ENCODE assay signal across 19 cellular contexts in genomic region chr19:34381399-34382251, GRCh38. TPM values are rescaled to one million over a fixed set of nuclear protein-coding genes. Genes with fewer than 3 reads are reported as not detected.
DNase-seq lines count a peak whose midpoint lies in the region; ATAC-seq and TF ChIP-seq lines count a peak whose summit lies in the region.
"Had no signal": no experiment of that assay in that cellular context is flagged by ENCODE, and none has a peak within 500 bp of the region (broad histone marks: within the 10 kb centered on the region; RNA-seq: fewer than 3 reads in every experiment).

No MANE protein-coding gene starts in this region.

- CTCF ChIA-PET in HEK293 (lab: Yijun Ruan, JAX), result interaction anchor here (1.5 kb wide), 1 partner anchor 23 kb away, joined by 3 read pairs; no protein-coding TSS in a partner anchor

- DNase-seq in adrenal gland, result peak in 5 of 7 donors; percentile 61 to 84 (median 70)
- DNase-seq in left lung, result no peak
- peak; percentile 33 to 84 for DNase-seq in psoas muscle
- no peak for DNase-seq in cerebellar nuclear complex (lab: John Stamatoyannopoulos, UW)
- no peak for DNase-seq in NCI-H345 (lab: John Stamatoyannopoulos, UW)
- DNase-seq: ACHN; BE2C; C1 segment of cervical spinal cord; CD4-positive, CD25-positive, alpha-beta regulatory T cell; CD8-positive, alpha-beta memory T cell; COR-L47; DMS 273 treated with DMSO at 0.1 percent for 48 hours; DMS53; DND-41; EL; H9 had no signal

- H3K4me1 ChIP-seq in HEK293 (ENCODE audit: control insufficient read depth, insufficient read depth, low read length) (no peaks in the 10 kb centered on the region), adrenal gland (replicated peaks in 1 of 2) (peaks cover 13 to 21% of the 10 kb centered on the region in 2 donors), left lung (no peaks in the 10 kb centered on the region), psoas muscle (peaks cover 16% of the 10 kb centered on the region)
- H3K4me1 ChIP-seq: BE2C had no signal

- no peak for TF ChIP-seq POLR2A in adrenal gland (IDR thresholded peaks at IDR 0.05)

- H3K27me3 ChIP-seq in adrenal gland (no peaks in the 10 kb centered on the region), left lung (no peaks in the 10 kb centered on the region), psoas muscle (ENCODE audit: insufficient read depth in 3 of 3, low read length in 2 of 3) (no peaks in the 10 kb centered on the region)
- H3K27me3 ChIP-seq: BE2C had no signal

- H3K27ac ChIP-seq in HEK293 (ENCODE audit: extremely low read depth, low read depth, low read length) (0 out of 2 replicates have a peak overlapping the region, but pooled peaks have one; percentile 40), adrenal gland (no peak overlapping the region), left lung (no peak overlapping the region), psoas muscle (peak overlapping the region; percentile 61)

- ATAC-seq in left lung, result peak; percentile 68
- peak; percentile 62 to 92 (median 92) for ATAC-seq in psoas muscle
- no peak for ATAC-seq in GM19351 (IDR thresholded peaks at IDR 0.05; ENCODE audit: unreplicated experiment)
- ATAC-seq: GM12878 had no signal

- H3K4me3 ChIP-seq in HEK293 (ENCODE audit: low read depth, low read length), result no peak overlapping the region
- no peak overlapping the region for H3K4me3 ChIP-seq in adrenal gland
- H3K4me3 ChIP-seq in left lung, result no peak overlapping the region
- no peak overlapping the region for H3K4me3 ChIP-seq in psoas muscle
- H3K4me3 ChIP-seq: GM12878 had no signal

- 64 to 76% (median 68%) methylated on average over 7 to 14 of the region's 14 CpGs for whole genome bisulfite sequencing in adrenal gland, 4 donors
- WGBS in psoas muscle, 3 donors, result 45 to 72% (median 48%) methylated on average over 14 of the region's 14 CpGs

- TF ChIP-seq CTCF in HEK293 (tag by site-specific recombination; IDR thresholded peaks at IDR 0.05) (no peak), adrenal gland (IDR thresholded peaks at IDR 0.05) (no peak), left lung (IDR thresholded peaks at IDR 0.05) (no peak), psoas muscle (IDR thresholded peaks at IDR 0.05) (no peak)

- intact Hi-C loops in adrenal gland (cut with DNase I), result no loop called here
- intact Hi-C loops in left lung (cut with DNase I), result no loop called here
- intact Hi-C loops in psoas muscle (cut with DNase I), result no loop called here

- H3K36me3 ChIP-seq in HEK293 (ENCODE audit: control insufficient read depth in 2 of 2, insufficient read depth in 1 of 2, low read length in 2 of 2) (peaks cover 83 to 90% of the 10 kb centered on the region in 2 experiments), adrenal gland (replicated peaks in 1 of 2) (peaks cover 0 to 99% of the 10 kb centered on the region in 2 donors), left lung (peaks cover 0 to 97% of the 10 kb centered on the region in 2 donors), psoas muscle (ENCODE audit: insufficient read depth in 1 of 2, low read depth in 1 of 2) (peaks cover 30 to 98% of the 10 kb centered on the region in 2 donors)

- no peaks in the 10 kb centered on the region for H3K9me3 ChIP-seq in HEK293 (ENCODE audit: control insufficient read depth, insufficient read depth, low read depth, low read length)
- no peaks in the 10 kb centered on the region for H3K9me3 ChIP-seq in adrenal gland (replicated peaks in 1 of 3)
- H3K9me3 ChIP-seq in left lung, result no peaks in the 10 kb centered on the region
- H3K9me3 ChIP-seq in psoas muscle, result no peaks in the 10 kb centered on the region
- H3K9me3 ChIP-seq: BE2C had no signal

- POLR2A ChIA-PET in HEK293 (lab: Yijun Ruan, JAX), result interaction anchor here (0.5 to 1.7 kb wide), 4 partner anchors 13 to 43 kb away, joined by 4 to 5 read pairs (median 4); no protein-coding TSS in a partner anchor

TF ChIP-seq in HEK293, 187 proteins besides CTCF, POLR2A, EP300 and RAD21:
- TF ChIP-seq ZNF157 (tag by site-specific recombination; IDR thresholded peaks at IDR 0.05) (no peak), ZNF701 (tag by site-specific recombination; IDR thresholded peaks at IDR 0.05) (no peak), YY1 (tag by site-specific recombination; IDR thresholded peaks at IDR 0.05) (no peak), SCRT2 (tag by site-specific recombination; IDR thresholded peaks at IDR 0.05) (peak; percentile 98), ZBTB20 (tag by site-specific recombination; IDR thresholded peaks at IDR 0.05) (no peak), ZNF548 (tag by site-specific recombination; IDR thresholded peaks at IDR 0.05) (no peak), ZXDB (tag by site-specific recombination; IDR thresholded peaks at IDR 0.05) (no peak), MYNN (tag by site-specific recombination; IDR thresholded peaks at IDR 0.05; ENCODE audit: borderline replicate concordance) (no peak), SCRT1 (tag by site-specific recombination; IDR thresholded peaks at IDR 0.05; ENCODE audit: borderline replicate concordance) (peak; percentile 97), ZNF169 (tag by site-specific recombination; IDR thresholded peaks at IDR 0.05) (no peak)
- TF ChIP-seq, protein P1, sequence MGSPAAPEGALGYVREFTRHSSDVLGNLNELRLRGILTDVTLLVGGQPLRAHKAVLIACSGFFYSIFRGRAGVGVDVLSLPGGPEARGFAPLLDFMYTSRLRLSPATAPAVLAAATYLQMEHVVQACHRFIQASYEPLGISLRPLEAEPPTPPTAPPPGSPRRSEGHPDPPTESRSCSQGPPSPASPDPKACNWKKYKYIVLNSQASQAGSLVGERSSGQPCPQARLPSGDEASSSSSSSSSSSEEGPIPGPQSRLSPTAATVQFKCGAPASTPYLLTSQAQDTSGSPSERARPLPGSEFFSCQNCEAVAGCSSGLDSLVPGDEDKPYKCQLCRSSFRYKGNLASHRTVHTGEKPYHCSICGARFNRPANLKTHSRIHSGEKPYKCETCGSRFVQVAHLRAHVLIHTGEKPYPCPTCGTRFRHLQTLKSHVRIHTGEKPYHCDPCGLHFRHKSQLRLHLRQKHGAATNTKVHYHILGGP (tag by site-specific recombination; IDR thresholded peaks at IDR 0.05), result no peak

RNA-seq across cellular contexts. Expression of gene GPI, which starts 16.6 kb away (rescaled TPM):
- total RNA-seq in adrenal gland (100 to 1,000 TPM; 336 to 680 (median 490) TPM), left lung (100 to 1,000 TPM; 189 to 248 TPM), psoas muscle (100 to 1,000 TPM; 170 to 259 (median 255) TPM)
- polyA plus RNA-seq in adrenal gland (100 to 1,000 TPM; 214 to 335 (median 255) TPM), psoas muscle (100 to 1,000 TPM; 111 to 166 (median 125) TPM)

RNA-seq across cellular contexts. Expression of gene PDCD2L, which starts 22.6 kb away (rescaled TPM):
- total RNA-seq in adrenal gland (10 to 100 TPM in 5 of 8 donors, 1 to 10 TPM in 3; 7.6 to 26.1 (median 11.2) TPM), left lung (10 to 100 TPM in 1 of 2 donors, 1 to 10 TPM in 1; 5.0 to 11.4 TPM), psoas muscle (10 to 100 TPM; 12.3 to 21.3 (median 18.6) TPM)
- polyA plus RNA-seq in adrenal gland (10 to 100 TPM; 12.7 to 13.2 (median 13.0) TPM), psoas muscle (10 to 100 TPM; 13.9 to 30.2 (median 21.9) TPM)

RNA-seq across cellular contexts. Expression of gene UBA2, which starts 46.6 kb away (rescaled TPM):
- total RNA-seq in adrenal gland (10 to 100 TPM; 35.0 to 81.1 (median 60.7) TPM), left lung (10 to 100 TPM; 61.1 to 69.1 TPM), psoas muscle (100 to 1,000 TPM in 2 of 4 donors, 10 to 100 TPM in 2; 78.1 to 126 (median 106) TPM)
- polyA plus RNA-seq in adrenal gland (100 to 1,000 TPM in 1 of 3 donors, 10 to 100 TPM in 2; 32.3 to 109 (median 44.1) TPM), psoas muscle (10 to 100 TPM; 65.5 to 88.5 (median 70.6) TPM)

Comparison
In these comparisons a context has a peak if more than half of its experiments do, and no peak if none do; other contexts are left out.
1. H3K27ac ChIP-seq: peak in HEK293 (single experiment) and psoas muscle (single experiment); none in adrenal gland (0 of 5) and left lung (0 of 2).
2. DNase-seq: peak in adrenal gland (5 of 7) and psoas muscle (2 of 2); none in left lung (0 of 2), cerebellar nuclear complex (0 of 2) and NCI-H345 (single experiment).